1 cellular context compared by ENCODE assay signal in the genomic region with DNA sequence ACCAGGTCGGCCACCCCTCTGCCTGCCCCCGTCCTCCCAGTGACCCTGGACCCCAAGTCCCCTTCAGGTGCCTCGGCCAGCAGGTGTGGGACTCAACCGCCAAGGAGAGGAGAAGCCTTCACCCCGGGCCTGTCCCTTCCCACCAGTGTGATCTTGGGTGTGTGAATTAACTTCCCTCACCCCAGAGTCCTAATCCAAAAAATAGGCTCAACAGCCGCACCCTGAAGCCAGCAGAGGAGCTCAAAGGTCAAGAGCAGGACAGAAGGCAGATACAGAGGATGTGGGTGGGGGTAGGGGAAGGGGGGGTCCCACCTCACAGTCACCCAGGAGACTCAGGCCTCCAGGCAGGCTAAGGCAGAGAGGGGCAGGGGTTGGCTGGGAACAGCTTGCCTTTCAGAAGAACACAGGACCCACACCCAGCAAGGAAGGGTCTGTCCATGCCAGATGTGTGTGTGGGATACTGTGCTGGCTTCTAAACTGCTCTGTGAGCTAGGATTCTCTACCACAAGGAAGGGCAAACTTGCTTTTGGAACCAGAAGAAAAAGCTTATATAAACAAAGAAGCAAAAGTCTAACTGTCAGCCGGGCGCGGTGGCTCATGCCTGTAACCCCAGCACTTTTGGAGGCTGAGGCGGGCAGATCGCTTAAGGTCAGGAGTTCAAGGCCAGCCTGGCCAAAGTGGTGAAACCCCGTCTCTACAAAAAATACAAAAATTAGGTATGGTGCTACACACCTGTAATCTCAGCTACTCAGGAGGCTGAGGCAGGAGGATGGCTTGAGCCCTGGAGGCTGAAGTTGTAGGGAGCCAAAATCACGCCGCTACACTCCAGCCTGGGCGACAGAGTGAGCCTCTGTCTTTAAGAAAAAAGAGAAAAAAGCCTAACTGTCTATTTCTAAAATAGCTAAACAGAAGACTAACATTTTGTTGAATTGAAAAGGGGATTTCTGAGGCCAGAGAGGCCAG.
TF ChIP-seq lines count a peak whose summit lies in the region.

No MANE protein-coding gene starts in this region.

TF ChIP-seq in WTC11, 78 proteins besides CTCF, POLR2A, EP300 and RAD21:
- TF ChIP-seq, protein P1, sequence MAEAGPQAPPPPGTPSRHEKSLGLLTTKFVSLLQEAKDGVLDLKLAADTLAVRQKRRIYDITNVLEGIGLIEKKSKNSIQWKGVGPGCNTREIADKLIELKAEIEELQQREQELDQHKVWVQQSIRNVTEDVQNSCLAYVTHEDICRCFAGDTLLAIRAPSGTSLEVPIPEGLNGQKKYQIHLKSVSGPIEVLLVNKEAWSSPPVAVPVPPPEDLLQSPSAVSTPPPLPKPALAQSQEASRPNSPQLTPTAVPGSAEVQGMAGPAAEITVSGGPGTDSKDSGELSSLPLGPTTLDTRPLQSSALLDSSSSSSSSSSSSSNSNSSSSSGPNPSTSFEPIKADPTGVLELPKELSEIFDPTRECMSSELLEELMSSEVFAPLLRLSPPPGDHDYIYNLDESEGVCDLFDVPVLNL (CRISPR knock-in tag; IDR thresholded peaks at IDR 0.05; ENCODE audit: borderline replicate concordance, low read depth), result no peak
- TF ChIP-seq, protein P2, sequence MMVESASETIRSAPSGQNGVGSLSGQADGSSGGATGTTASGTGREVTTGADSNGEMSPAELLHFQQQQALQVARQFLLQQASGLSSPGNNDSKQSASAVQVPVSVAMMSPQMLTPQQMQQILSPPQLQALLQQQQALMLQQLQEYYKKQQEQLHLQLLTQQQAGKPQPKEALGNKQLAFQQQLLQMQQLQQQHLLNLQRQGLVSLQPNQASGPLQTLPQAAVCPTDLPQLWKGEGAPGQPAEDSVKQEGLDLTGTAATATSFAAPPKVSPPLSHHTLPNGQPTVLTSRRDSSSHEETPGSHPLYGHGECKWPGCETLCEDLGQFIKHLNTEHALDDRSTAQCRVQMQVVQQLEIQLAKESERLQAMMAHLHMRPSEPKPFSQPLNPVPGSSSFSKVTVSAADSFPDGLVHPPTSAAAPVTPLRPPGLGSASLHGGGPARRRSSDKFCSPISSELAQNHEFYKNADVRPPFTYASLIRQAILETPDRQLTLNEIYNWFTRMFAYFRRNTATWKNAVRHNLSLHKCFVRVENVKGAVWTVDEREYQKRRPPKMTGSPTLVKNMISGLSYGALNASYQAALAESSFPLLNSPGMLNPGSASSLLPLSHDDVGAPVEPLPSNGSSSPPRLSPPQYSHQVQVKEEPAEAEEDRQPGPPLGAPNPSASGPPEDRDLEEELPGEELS (CRISPR knock-in tag; IDR thresholded peaks at IDR 0.05), result no peak
- TF ChIP-seq ZNF121 (CRISPR knock-in tag; IDR thresholded peaks at IDR 0.05) (no peak), TEAD1 (CRISPR knock-in tag; IDR thresholded peaks at IDR 0.05) (no peak)
- TF ChIP-seq, protein P3, sequence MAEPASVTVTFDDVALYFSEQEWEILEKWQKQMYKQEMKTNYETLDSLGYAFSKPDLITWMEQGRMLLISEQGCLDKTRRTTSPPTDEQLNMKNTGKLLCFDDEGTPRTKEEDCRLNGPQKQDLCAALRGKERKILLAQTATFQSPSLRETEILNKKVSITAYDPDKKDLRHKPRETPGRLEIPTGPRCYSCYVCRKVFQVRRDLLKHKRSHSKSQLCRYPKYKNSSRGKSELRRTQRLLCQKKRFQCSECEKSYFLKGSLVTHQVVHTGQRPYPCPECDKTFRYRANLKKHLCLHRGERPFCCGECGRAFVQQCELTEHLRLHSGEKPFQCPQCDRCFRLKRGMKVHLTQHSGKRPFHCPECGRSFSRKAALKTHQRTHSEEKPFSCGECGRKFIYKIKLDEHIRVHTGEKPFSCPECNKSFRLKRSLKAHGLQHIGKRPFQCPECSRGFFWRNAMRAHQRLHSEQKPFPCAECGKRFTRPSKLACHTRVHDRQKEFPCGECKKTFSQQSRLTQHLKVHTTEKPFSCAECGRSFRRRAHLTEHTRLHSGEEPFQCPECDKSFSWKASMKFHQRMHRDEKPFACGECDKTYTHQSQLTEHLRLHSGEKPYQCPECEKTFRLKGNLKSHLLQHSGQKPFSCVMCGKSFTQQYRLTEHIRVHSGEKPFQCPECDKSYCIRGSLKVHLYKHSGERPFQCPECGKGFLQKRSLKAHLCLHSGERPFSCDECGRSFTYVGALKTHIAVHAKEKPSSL (CRISPR knock-in tag; conservative IDR thresholded peaks at IDR 0.05), result no peak
- TF ChIP-seq, protein P4, sequence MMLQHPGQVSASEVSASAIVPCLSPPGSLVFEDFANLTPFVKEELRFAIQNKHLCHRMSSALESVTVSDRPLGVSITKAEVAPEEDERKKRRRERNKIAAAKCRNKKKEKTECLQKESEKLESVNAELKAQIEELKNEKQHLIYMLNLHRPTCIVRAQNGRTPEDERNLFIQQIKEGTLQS (CRISPR knock-in tag; conservative IDR thresholded peaks at IDR 0.05), result no peak
- TF ChIP-seq, protein P5, sequence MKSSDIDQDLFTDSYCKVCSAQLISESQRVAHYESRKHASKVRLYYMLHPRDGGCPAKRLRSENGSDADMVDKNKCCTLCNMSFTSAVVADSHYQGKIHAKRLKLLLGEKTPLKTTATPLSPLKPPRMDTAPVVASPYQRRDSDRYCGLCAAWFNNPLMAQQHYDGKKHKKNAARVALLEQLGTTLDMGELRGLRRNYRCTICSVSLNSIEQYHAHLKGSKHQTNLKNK (CRISPR knock-in tag; IDR thresholded peaks at IDR 0.05), result no peak
